8 cellular contexts compared by ENCODE assay signal in genomic region chr19:52296773-52297600, GRCh38. TPM values are rescaled to one million over a fixed set of nuclear protein-coding genes. Genes with fewer than 3 reads are reported as not detected.
DNase-seq lines count a peak whose midpoint lies in the region; ATAC-seq and TF ChIP-seq lines count a peak whose summit lies in the region.

Gene ZNF480, plus strand, starts transcription at chr19:52297169. Its CDS starts 3,244 bp downstream, at chr19:52300413.

- H3K27me3 Mint-ChIP-seq in CD8-positive, alpha-beta T cell (ENCODE audit: low read depth): no peaks in the 10 kb centered on the region

- TF ChIP-seq CTCF in CD8-positive, alpha-beta T cell (IDR thresholded peaks at IDR 0.05): no peak

- peaks cover 20% of the 10 kb centered on the region for H3K4me1 Mint-ChIP-seq in CD8-positive, alpha-beta T cell (ENCODE audit: low read depth)

- POLR2A ChIA-PET in CD8-positive, alpha-beta T cell (lab: Charles Lee): interaction anchor here (0.6 kb wide), 1 partner anchor 41 kb away, joined by 3 read pairs; no protein-coding TSS in a partner anchor

- peak within 1 kb of the TSS; percentile 97 for H3K4me3 ChIP-seq in CD8-positive, alpha-beta T cell (ENCODE audit: low read depth, low read length)

- peak within 1 kb of the TSS; percentile 93 for H3K27ac ChIP-seq in CD8-positive, alpha-beta T cell (ENCODE audit: low read depth, low read length)

- peaks cover 17% of the 10 kb centered on the region for H3K36me3 ChIP-seq in CD8-positive, alpha-beta T cell (ENCODE audit: insufficient read depth, low read length)

- peak within 1 kb of the TSS; percentile 97 for H3K4me3 Mint-ChIP-seq in CD8-positive, alpha-beta T cell

- ATAC-seq in CD8-positive, alpha-beta T cell: peak; percentile 92
- ATAC-seq in GM21576 (IDR thresholded peaks at IDR 0.05; ENCODE audit: unreplicated experiment): peak; percentile 45
- peak; percentile 88 to 97 for ATAC-seq in activated naive CD4-positive, alpha-beta T cell treated with anti-CD3 and anti-CD28 coated beads, Interleukin-2, amount 50 U/mL, for 72 hours

- peak within 1 kb of the TSS; percentile 99 for H3K27ac Mint-ChIP-seq in CD8-positive, alpha-beta T cell
- H3K27ac Mint-ChIP-seq in activated naive CD4-positive, alpha-beta T cell treated with anti-CD3 and anti-CD28 coated beads, Interleukin-2, amount 50 U/mL, for 72 hours: peak within 1 kb of the TSS; percentile 89 to 98

- peaks cover 14% of the 10 kb centered on the region for H3K9me3 ChIP-seq in CD8-positive, alpha-beta T cell (ENCODE audit: low read length)

- DNase-seq in CD8-positive, alpha-beta T cell: peak; percentile 73 to 94 (median 87)
- DNase-seq in NCI-H1048 (lab: John Stamatoyannopoulos, UW): peak; percentile 79
- peak; percentile 9 for DNase-seq in SKM-1 (lab: John Stamatoyannopoulos, UW; ENCODE audit: unreplicated experiment)
- peak; percentile 67 to 69 for DNase-seq in activated naive CD4-positive, alpha-beta T cell treated with anti-CD3 and anti-CD28 coated beads, Interleukin-2, amount 50 U/mL, for 72 hours (ENCODE audit: low spot score in 2 of 2)
- DNase-seq in glomerular visceral epithelial cell (ENCODE audit: extremely low spot score): peak; percentile 83
- peak; percentile 70 for DNase-seq in occipital lobe (lab: John Stamatoyannopoulos, UW)
- DNase-seq in superior temporal gyrus (ENCODE audit: extremely low spot score): peak; percentile 85

- intact Hi-C loops in CD8-positive, alpha-beta T cell (cut with DNase I, micrococcal nuclease): loop anchor here (1.0 to 5.0 kb wide), 12 partner anchors 28 to 1035 kb away; partner anchors contain the start of genes ZNF701 (in 2 of the 2), ZNF766 (in 2 of the 2), ZNF347 (in 1 of the 2) and ZNF528 (in 1 of the 2)

- H3K4me1 ChIP-seq in CD8-positive, alpha-beta T cell (ENCODE audit: insufficient read depth, low read length): peaks cover 7% of the 10 kb centered on the region

- H3K36me3 Mint-ChIP-seq in CD8-positive, alpha-beta T cell: peaks cover 63% of the 10 kb centered on the region
- peaks cover 54 to 73% of the 10 kb centered on the region in 2 donors for H3K36me3 Mint-ChIP-seq in activated naive CD4-positive, alpha-beta T cell treated with anti-CD3 and anti-CD28 coated beads, Interleukin-2, amount 50 U/mL, for 72 hours

- CTCF ChIA-PET in CD8-positive, alpha-beta T cell (lab: Charles Lee): no interaction called here

- H3K27me3 ChIP-seq in CD8-positive, alpha-beta T cell (ENCODE audit: insufficient read depth, low read length): no peaks in the 10 kb centered on the region

- peaks cover 42% of the 10 kb centered on the region for H3K9me3 Mint-ChIP-seq in CD8-positive, alpha-beta T cell
- peaks cover 31 to 36% of the 10 kb centered on the region in 2 donors for H3K9me3 Mint-ChIP-seq in activated naive CD4-positive, alpha-beta T cell treated with anti-CD3 and anti-CD28 coated beads, Interleukin-2, amount 50 U/mL, for 72 hours

RNA-seq across cellular contexts. Expression of gene ZNF480, which starts in this region (rescaled TPM):
- 1 to 10 TPM; 7.8 to 9.1 TPM for total RNA-seq in CD8-positive, alpha-beta T cell
- total RNA-seq in activated naive CD4-positive, alpha-beta T cell treated with anti-CD3 and anti-CD28 coated beads, Interleukin-2, amount 50 U/mL, for 72 hours: 1 to 10 TPM; 2.0 to 9.9 TPM
- total RNA-seq in occipital lobe: 9.4 TPM

Comparison
In these comparisons a context has a peak if more than half of its experiments do, and no peak if none do; other contexts are left out.
1. Peak in every context shown above with its lines: DNase-seq, ATAC-seq, H3K4me3 ChIP-seq and H3K27ac ChIP-seq.
2. DNase-seq: peak in every context shown above with its lines; median percentile 87 in CD8-positive, alpha-beta T cell; 85 in superior temporal gyrus; 83 in glomerular visceral epithelial cell; 79 in NCI-H1048; 70 in occipital lobe; 68 in activated naive CD4-positive, alpha-beta T cell treated with anti-CD3 and anti-CD28 coated beads, Interleukin-2, amount 50 U/mL, for 72 hours; 9 in SKM-1.